ENCODE assay signal across 12 cellular contexts in genomic region chr2:235230809-235231601, GRCh38.
A peak's percentile ranks its signal among the peaks of the same experiment; 100 is the strongest.
DNase-seq lines count a peak whose midpoint lies in the region; ATAC-seq and TF ChIP-seq lines count a peak whose summit lies in the region.
"Had no signal": no experiment of that assay in that cellular context is flagged by ENCODE, and none has a peak within 500 bp of the region (broad histone marks: within the 10 kb centered on the region; RNA-seq: fewer than 3 reads in every experiment).

No MANE protein-coding gene starts in this region.

- DNase-seq in Caco-2 (no peak), NCI-H1417 (lab: John Stamatoyannopoulos, UW) (peak in 2 of 3 experiments; percentile 45 to 84), SK-MEL-5 (ENCODE audit: low read depth, low spot score) (peak; percentile 41), right cardiac atrium (peak; percentile 46 to 70 (median 50)), D341Med (ENCODE audit: low spot score) (no peak), OCI-LY7 (ENCODE audit: low spot score) (no peak)
- DNase-seq in activated CD4-positive, alpha-beta T cell treated with anti-CD3 and anti-CD28 coated beads for 4 hours, result no peak

- intact Hi-C loops in Caco-2 (cut with micrococcal nuclease; ENCODE audit: unreplicated experiment) (no loop called here), right cardiac atrium (cut with DNase I) (no loop called here), OCI-LY7 (cut with micrococcal nuclease; ENCODE audit: unreplicated experiment) (no loop called here)

- H3K9me3 ChIP-seq in Caco-2 (no peaks in the 10 kb centered on the region), right cardiac atrium (ENCODE audit: control insufficient read depth, low read length) (no peaks in the 10 kb centered on the region), OCI-LY7 (ENCODE audit: low read length) (no peaks in the 10 kb centered on the region)
- H3K9me3 ChIP-seq: body of pancreas had no signal

- no peaks in the 10 kb centered on the region; the same call in 1 of the 2 replicates for H4K20me1 ChIP-seq in OCI-LY7 (ENCODE audit: insufficient read depth, low read length)

- H3K4me1 ChIP-seq in Caco-2, result no peaks in the 10 kb centered on the region
- H3K4me1 ChIP-seq in right cardiac atrium (ENCODE audit: control insufficient read depth, insufficient read depth, low read length), result no peaks in the 10 kb centered on the region
- H3K4me1 ChIP-seq in OCI-LY7 (ENCODE audit: insufficient read depth, low read length, poor library complexity, severe bottlenecking), result no peaks in the 10 kb centered on the region

- no peak overlapping the region for H2AFZ ChIP-seq in OCI-LY7 (ENCODE audit: low read length)

- H3K79me2 ChIP-seq in OCI-LY7 (ENCODE audit: insufficient read depth, low read depth, low read length), result no peaks in the 10 kb centered on the region

- no peaks in the 10 kb centered on the region for H3K36me3 Mint-ChIP-seq in Caco-2 (ENCODE audit: insufficient read depth, unreplicated experiment)
- H3K36me3 Mint-ChIP-seq: CD14-positive monocyte, IgD-negative memory B cell had no signal

- H3K4me3 Mint-ChIP-seq in Caco-2 (ENCODE audit: unreplicated experiment), result peak overlapping the region; percentile 17
- H3K4me3 Mint-ChIP-seq: CD14-positive monocyte, IgD-negative memory B cell had no signal

- POLR2A ChIA-PET in Caco-2 (lab: Charles Lee) (no interaction called here), OCI-LY7 (lab: Charles Lee) (interaction anchor here (0.8 kb wide), 1 partner anchor 551 kb away, joined by 3 read pairs; no protein-coding TSS in a partner anchor)

- H3K9me2 ChIP-seq in OCI-LY7 (ENCODE audit: insufficient read depth, low read length), result no peaks in the 10 kb centered on the region

- no peaks in the 10 kb centered on the region for H3K9me3 Mint-ChIP-seq in Caco-2 (ENCODE audit: unreplicated experiment)
- H3K9me3 Mint-ChIP-seq: IgD-negative memory B cell had no signal

- H3K36me3 ChIP-seq in Caco-2 (ENCODE audit: control insufficient read depth, insufficient read depth, low read length), result no peaks in the 10 kb centered on the region
- H3K36me3 ChIP-seq in OCI-LY7 (ENCODE audit: insufficient read depth, low read length), result no peaks in the 10 kb centered on the region

- BruUV-seq in Caco-2 (replicated peaks; lab: Mats Ljungman, UMichigan) (no TSS peak), OCI-LY7 (replicated peaks; lab: Mats Ljungman, UMichigan) (no TSS peak)

- no peak overlapping the region for H3K4me2 ChIP-seq in OCI-LY7 (ENCODE audit: low read length)

- CTCF ChIA-PET in Caco-2 (lab: Charles Lee) (interaction anchor here (0.6 kb wide), 1 partner anchor 1223 kb away, joined by 3 read pairs; no protein-coding TSS in a partner anchor), OCI-LY7 (lab: Charles Lee; ENCODE audit: unreplicated experiment) (no interaction called here)

- H3K4me3 ChIP-seq in Caco-2 (ENCODE audit: low read depth, low read length) (no peak overlapping the region), right cardiac atrium (ENCODE audit: low read length) (peak overlapping the region; percentile 14), OCI-LY7 (ENCODE audit: low read depth, low read length, poor library complexity, severe bottlenecking) (no peak overlapping the region)
- H3K4me3 ChIP-seq: body of pancreas, GM12878 had no signal

- H3K27ac ChIP-seq in right cardiac atrium (ENCODE audit: low read length), result peak overlapping the region; percentile 85
- no peak overlapping the region for H3K27ac ChIP-seq in OCI-LY7 (ENCODE audit: low read depth, low read length, poor library complexity, severe bottlenecking)
- H3K27ac ChIP-seq: body of pancreas had no signal

- H3K27ac Mint-ChIP-seq in Caco-2 (ENCODE audit: unreplicated experiment), result no peak overlapping the region
- H3K27ac Mint-ChIP-seq: CD14-positive monocyte had no signal

- ATAC-seq in right cardiac atrium, result peak; percentile 69 to 72
- no peak for ATAC-seq in GM21528 (IDR thresholded peaks at IDR 0.05; ENCODE audit: low FRiP score, unreplicated experiment)
- ATAC-seq: body of pancreas, GM12878 had no signal

- in situ Hi-C loops in SK-MEL-5 (cut with HindIII; ENCODE audit: low pct_unique_long_range_greater_than_20kb, low sequenced_read_pairs), result no loop called here

- TF ChIP-seq CTCF in Caco-2 (IDR thresholded peaks at IDR 0.05; ENCODE audit: insufficient read depth in 1 of 2, low read depth in 1 of 2, low read length in 1 of 2, severe bottlenecking in 1 of 2, unreplicated experiment in 1 of 2) (no peak), OCI-LY7 (conservative IDR thresholded peaks at IDR 0.05; ENCODE audit: low read length) (no peak)

- peaks cover 2% of the 10 kb centered on the region for H3K27me3 Mint-ChIP-seq in Caco-2 (ENCODE audit: insufficient read depth, unreplicated experiment)

- peaks cover 9% of the 10 kb centered on the region for H3K4me1 Mint-ChIP-seq in Caco-2 (ENCODE audit: low read depth, unreplicated experiment)
- H3K4me1 Mint-ChIP-seq: CD14-positive monocyte, IgD-negative memory B cell had no signal

- WGBS in right cardiac atrium, result 31% methylated on average over 9 of the region's 9 CpGs

- no peaks in the 10 kb centered on the region; the same call in 1 of the 2 replicates for H3K27me3 ChIP-seq in Caco-2 (replicated peaks; ENCODE audit: control insufficient read depth, insufficient read depth, low read length)
- H3K27me3 ChIP-seq in right cardiac atrium (ENCODE audit: control insufficient read depth, insufficient read depth), result no peaks in the 10 kb centered on the region
- H3K27me3 ChIP-seq: body of pancreas had no signal

Comparison
In these comparisons a context has a peak if more than half of its experiments do, and no peak if none do; other contexts are left out.
1. DNase-seq: peak in NCI-H1417 (2 of 3), SK-MEL-5 (single experiment) and right cardiac atrium (3 of 3); none in Caco-2 (0 of 2), D341Med (single experiment), OCI-LY7 (single experiment) and activated CD4-positive, alpha-beta T cell treated with anti-CD3 and anti-CD28 coated beads for 4 hours (0 of 2).